In the genomic region with DNA sequence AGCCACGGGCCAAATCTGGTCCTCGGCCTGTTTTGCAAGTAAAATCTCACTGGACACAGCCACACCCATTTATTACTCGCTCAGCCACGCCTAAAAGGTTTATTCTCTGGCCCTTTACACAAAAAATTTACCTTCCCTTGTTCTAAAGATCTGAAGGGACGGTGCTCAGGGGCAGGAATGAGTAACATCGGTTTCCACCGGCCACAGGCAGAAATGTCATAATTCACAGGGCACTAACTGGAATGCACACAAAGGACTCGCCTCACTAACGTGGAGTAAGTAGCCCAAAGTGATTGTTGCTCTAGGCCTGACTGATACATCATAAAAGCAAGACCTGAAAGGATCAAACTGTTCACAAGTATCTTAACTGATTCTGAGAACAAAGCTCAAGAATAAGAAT, we compare ENCODE assay signal across 2 cellular contexts.
TF ChIP-seq lines count a peak whose summit lies in the region.

No MANE protein-coding gene starts in this region.

TF ChIP-seq in HCT116, 20 proteins besides CTCF, POLR2A, EP300 and RAD21:
- TF ChIP-seq ZNF274 (IDR thresholded peaks at IDR 0.05; ENCODE audit: low read depth, low read length) (no peak), ELF1 (IDR thresholded peaks at IDR 0.05; ENCODE audit: borderline replicate concordance, low read depth) (no peak), JUND (IDR thresholded peaks at IDR 0.05) (no peak), EZH2 (IDR thresholded peaks at IDR 0.05) (no peak), EZH2phosphoT487 (IDR thresholded peaks at IDR 0.05; ENCODE audit: borderline replicate concordance) (no peak), FOSL1 (IDR thresholded peaks at IDR 0.05; ENCODE audit: low read depth) (no peak)
TF ChIP-seq in HCT116: peak in this region for 0.

TF ChIP-seq in SK-N-SH, 30 proteins besides CTCF, POLR2A, EP300 and RAD21:
- TF ChIP-seq FOXM1 (IDR thresholded peaks at IDR 0.05; ENCODE audit: low read depth) (no peak), NRF1 (IDR thresholded peaks at IDR 0.05; ENCODE audit: low read depth, low read length) (no peak), SMC3 (IDR thresholded peaks at IDR 0.05; ENCODE audit: low read depth, low read length) (no peak)
- TF ChIP-seq, protein P1, sequence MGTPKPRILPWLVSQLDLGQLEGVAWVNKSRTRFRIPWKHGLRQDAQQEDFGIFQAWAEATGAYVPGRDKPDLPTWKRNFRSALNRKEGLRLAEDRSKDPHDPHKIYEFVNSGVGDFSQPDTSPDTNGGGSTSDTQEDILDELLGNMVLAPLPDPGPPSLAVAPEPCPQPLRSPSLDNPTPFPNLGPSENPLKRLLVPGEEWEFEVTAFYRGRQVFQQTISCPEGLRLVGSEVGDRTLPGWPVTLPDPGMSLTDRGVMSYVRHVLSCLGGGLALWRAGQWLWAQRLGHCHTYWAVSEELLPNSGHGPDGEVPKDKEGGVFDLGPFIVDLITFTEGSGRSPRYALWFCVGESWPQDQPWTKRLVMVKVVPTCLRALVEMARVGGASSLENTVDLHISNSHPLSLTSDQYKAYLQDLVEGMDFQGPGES (IDR thresholded peaks at IDR 0.05; ENCODE audit: low read depth, low read length): no peak
